26 cellular contexts compared by ENCODE assay signal in the genomic region with DNA sequence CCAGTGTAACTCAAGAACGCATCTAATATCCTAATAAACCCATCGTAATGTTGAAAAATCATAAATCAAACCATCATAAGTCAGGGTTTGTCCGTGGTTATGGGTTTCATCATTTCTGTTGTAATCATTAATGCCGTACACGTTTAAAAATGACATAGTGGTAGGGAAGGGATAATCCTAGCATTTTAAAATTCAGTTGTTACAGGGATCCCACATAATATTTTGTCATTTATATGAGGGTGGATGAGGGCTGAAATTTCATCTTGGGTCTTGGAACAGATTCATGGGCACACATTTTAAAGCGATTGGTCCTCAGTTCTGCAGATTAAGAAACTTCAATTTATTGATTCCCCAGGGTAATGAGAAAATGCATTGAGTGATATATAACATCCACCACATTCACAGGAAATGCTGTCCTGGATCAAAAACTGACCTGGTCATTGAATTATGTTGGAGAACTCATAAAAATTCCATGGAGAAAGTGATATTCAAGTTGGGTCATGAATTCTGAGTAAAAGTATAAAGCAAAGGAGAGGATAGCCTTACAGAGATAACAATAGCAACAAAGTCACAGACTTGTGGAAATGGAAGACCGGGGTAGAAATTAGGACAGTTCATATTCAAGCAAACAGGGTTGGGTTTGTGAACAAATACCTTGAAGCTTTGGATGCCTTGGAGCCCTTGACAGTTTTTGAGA.
DNase-seq lines count a peak whose midpoint lies in the region; ATAC-seq and TF ChIP-seq lines count a peak whose summit lies in the region.
"Had no signal": no experiment of that assay in that cellular context is flagged by ENCODE, and none has a peak within 500 bp of the region (broad histone marks: within the 10 kb centered on the region; RNA-seq: fewer than 3 reads in every experiment).

No MANE protein-coding gene starts in this region.

- 40 to 44% methylated on average over 7 of the region's 7 CpGs for WGBS in gastroesophageal sphincter (ENCODE audit: low coverage in 1 of 2), 2 donors

- DNase-seq in NCI-H82 (lab: John Stamatoyannopoulos, UW) = peak; percentile 71
- DNase-seq in NCI-H82 treated with DMSO at 0.1 percent for 48 hours (lab: John Stamatoyannopoulos, UW; ENCODE audit: unreplicated experiment) = no peak
- DNase-seq in NCI-H460 (ENCODE audit: extremely low read depth, low read depth) = peak; percentile 71
- DNase-seq in dedifferentiated amniotic fluid mesenchymal stem cell (ENCODE audit: extremely low spot score) = peak; percentile 33
- peak; percentile 10 for DNase-seq in renal cortical epithelial cell (ENCODE audit: low read depth)
- DNase-seq in central memory CD4-positive, alpha-beta T cell = no peak
- DNase-seq in activated effector memory CD4-positive, alpha-beta T cell treated with anti-CD3 and anti-CD28 coated beads, Interleukin-2, amount 50 U/mL, for 16 hours = no peak
- DNase-seq: activated CD4-positive, CD25-positive, alpha-beta regulatory T cell; activated CD8-positive, alpha-beta memory T cell treated with anti-CD3 and anti-CD28 coated beads for 24 hours; activated naive CD8-positive, alpha-beta T cell treated with anti-CD3 and anti-CD28 coated beads, Interleukin-2, amount 10 ng/mL, durations not matched to agents 7 days and 5 days; brain microvascular endothelial cell; cortex of kidney; DMS153; foreskin fibroblast; hypothalamus; MV-4-11; NCI-H2081 treated with DMSO at 0.1 percent for 48 hours; NCI-H526 treated with DMSO at 0.1 percent for 48 hours; nephron progenitor cell; stimulated activated CD4-positive, alpha-beta T cell treated with anti-CD3 and anti-CD28 coated beads, Interleukin-4, amount 100 ng/mL, for 1 hour; T1000 had no signal

- ATAC-seq in gastroesophageal sphincter = no peak

- H3K36me3 ChIP-seq in gastroesophageal sphincter = peaks cover 0 to 11% of the 10 kb centered on the region in 2 donors
- H3K36me3 ChIP-seq: brain microvascular endothelial cell, prostate gland had no signal

- no peak overlapping the region for H3K27ac ChIP-seq in gastroesophageal sphincter
- H3K27ac ChIP-seq: brain microvascular endothelial cell, HL-60, prostate gland, SK-N-MC, skin epidermis had no signal

- H3K4me3 ChIP-seq in gastroesophageal sphincter = no peak overlapping the region
- H3K4me3 ChIP-seq: prostate gland, SK-N-MC, skin epidermis had no signal

- TF ChIP-seq POLR2A in gastroesophageal sphincter (IDR thresholded peaks at IDR 0.05) = no peak

- TF ChIP-seq EP300 in gastroesophageal sphincter (IDR thresholded peaks at IDR 0.05) = no peak

- H3K27me3 ChIP-seq in gastroesophageal sphincter = peaks cover 61% of the 10 kb centered on the region
- H3K27me3 ChIP-seq: brain microvascular endothelial cell had no signal

- peaks cover 0 to 11% (median 4%) of the 10 kb centered on the region in 3 donors for H3K9me3 ChIP-seq in gastroesophageal sphincter
- H3K9me3 ChIP-seq: prostate gland had no signal

- peaks cover 0 to 4% (median 0%) of the 10 kb centered on the region in 3 donors for H3K4me1 ChIP-seq in gastroesophageal sphincter
- H3K4me1 ChIP-seq: prostate gland had no signal

- no peak for TF ChIP-seq CTCF in gastroesophageal sphincter (IDR thresholded peaks at IDR 0.05)

Comparison
In these comparisons a context has a peak if more than half of its experiments do, and no peak if none do; other contexts are left out.
1. DNase-seq: peak in NCI-H82 (single experiment), NCI-H460 (single experiment), dedifferentiated amniotic fluid mesenchymal stem cell (single experiment) and renal cortical epithelial cell (single experiment); none in NCI-H82 treated with DMSO at 0.1 percent for 48 hours (single experiment), central memory CD4-positive, alpha-beta T cell (single experiment) and activated effector memory CD4-positive, alpha-beta T cell treated with anti-CD3 and anti-CD28 coated beads, Interleukin-2, amount 50 U/mL, for 16 hours (single experiment).